Comparison of ENCODE assay signal across 10 cellular contexts in genomic region chr1:211648336-211648735, GRCh38. TPM values are rescaled to one million over a fixed set of nuclear protein-coding genes. Genes with fewer than 3 reads are reported as not detected.
A peak's percentile ranks its signal among the peaks of the same experiment; 100 is the strongest.
DNase-seq lines count a peak whose midpoint lies in the region; ATAC-seq and TF ChIP-seq lines count a peak whose summit lies in the region.
"Had no signal": no experiment of that assay in that cellular context is flagged by ENCODE, and none has a peak within 500 bp of the region (broad histone marks: within the 10 kb centered on the region; RNA-seq: fewer than 3 reads in every experiment).

No MANE protein-coding gene starts in this region.

- POLR2A ChIA-PET in GM10248 (lab: Yijun Ruan, JAX) = no interaction called here

- TF ChIP-seq CTCF in GM10248 (IDR thresholded peaks at IDR 0.05; ENCODE audit: control extremely low read depth, extremely low read depth, low read depth, missing control alignments) = no peak

- CTCF ChIA-PET in GM10248 (lab: Yijun Ruan, JAX) = interaction anchor here (1.0 to 5.1 kb wide), 7 partner anchors 9 to 134 kb away, joined by 4 to 18 read pairs (median 6); no protein-coding TSS in a partner anchor

- DNase-seq in HK-2 (ENCODE audit: unreplicated experiment) (peak; percentile 38), amniotic epithelial cell (ENCODE audit: low read depth) (peak; percentile 79), left cardiac atrium (no peak), renal cortical epithelial cell (ENCODE audit: low read depth) (peak; percentile 93), GM10248 (ENCODE audit: extremely low spot score) (no peak), NCI-H187 (lab: John Stamatoyannopoulos, UW) (no peak), NCI-H1417 (lab: John Stamatoyannopoulos, UW) (no peak)
- DNase-seq: stimulated activated naive CD8-positive, alpha-beta T cell treated with anti-CD3 and anti-CD28 coated beads, Interleukin-15, amount 100 ng/mL, for 72 hours had no signal

- ATAC-seq in left cardiac atrium = peak; percentile 17 to 53
- ATAC-seq in GM21360 (IDR thresholded peaks at IDR 0.05; ENCODE audit: unreplicated experiment) = no peak
- ATAC-seq: stimulated activated naive CD8-positive, alpha-beta T cell treated with anti-CD3 and anti-CD28 coated beads, Interleukin-15, amount 100 ng/mL, for 72 hours had no signal

- intact Hi-C loops in left cardiac atrium (cut with DNase I) = loop anchor here in 1 of 2 donors (2.0 kb wide), 1 partner anchor 72 kb away; no protein-coding TSS in a partner anchor

RNA-seq across cellular contexts. Expression of gene NEK2, which starts 27.1 kb away (rescaled TPM):
- total RNA-seq in left cardiac atrium (under 1 TPM; 0.18 to 0.68 TPM), renal cortical epithelial cell (0.85 and 15.1 TPM in 2 replicates)
- total RNA-seq: posterior vena cava had no signal

Comparison
In these comparisons a context has a peak if more than half of its experiments do, and no peak if none do; other contexts are left out.
1. DNase-seq: peak in HK-2 (single experiment), amniotic epithelial cell (single experiment) and renal cortical epithelial cell (single experiment); none in left cardiac atrium (single experiment), GM10248 (single experiment), NCI-H187 (0 of 2) and NCI-H1417 (0 of 3).